Comparison of ENCODE assay signal across 1 cellular context in genomic region chr15:93056836-93057235, GRCh38.
TF ChIP-seq lines count a peak whose summit lies in the region.

No MANE protein-coding gene starts in this region.

TF ChIP-seq in H1, 55 proteins besides CTCF, POLR2A, EP300 and RAD21 (continued from another document):
- TF ChIP-seq SUZ12 (IDR thresholded peaks at IDR 0.05; ENCODE audit: low read length) (no peak), SP2 (IDR thresholded peaks at IDR 0.05; ENCODE audit: low read length) (no peak), SIX5 (IDR thresholded peaks at IDR 0.05; ENCODE audit: low read depth, low read length) (no peak), EZH2 (IDR thresholded peaks at IDR 0.05; ENCODE audit: low read depth, low read length, severe bottlenecking) (no peak), MAX (IDR thresholded peaks at IDR 0.05) (no peak)
